Comparison of ENCODE assay signal across 15 cellular contexts in the genomic region with DNA sequence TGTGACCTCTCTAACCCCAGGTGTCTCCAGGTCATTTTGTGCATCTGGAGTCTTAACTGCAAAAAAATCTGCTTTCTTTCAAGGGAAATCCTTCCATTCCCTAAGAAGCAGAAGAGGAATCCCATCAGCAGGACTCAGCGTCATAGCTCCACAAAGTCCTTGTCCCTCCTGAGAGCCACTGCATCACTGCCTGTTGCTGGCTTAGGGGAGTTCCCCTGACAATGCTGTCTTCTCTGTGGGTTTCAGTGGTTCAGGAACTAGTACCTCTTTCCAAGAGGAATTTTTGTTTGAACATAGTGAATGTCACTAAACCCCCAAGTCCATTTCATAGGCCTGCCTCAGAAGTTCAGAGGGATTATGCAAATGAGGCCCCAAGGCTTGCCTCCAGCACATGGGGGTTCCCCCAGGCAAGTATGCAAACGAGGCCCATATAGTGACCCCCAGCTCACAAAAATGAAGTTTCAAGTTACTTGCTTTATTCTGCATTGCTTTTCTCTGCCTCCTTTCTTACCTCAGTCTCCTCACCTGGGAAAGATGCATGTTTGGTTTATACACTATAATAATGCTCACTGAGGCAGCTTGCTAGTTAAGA.
A peak's percentile ranks its signal among the peaks of the same experiment; 100 is the strongest.
DNase-seq lines count a peak whose midpoint lies in the region; ATAC-seq and TF ChIP-seq lines count a peak whose summit lies in the region.
"Had no signal": no experiment of that assay in that cellular context is flagged by ENCODE, and none has a peak within 500 bp of the region (broad histone marks: within the 10 kb centered on the region; RNA-seq: fewer than 3 reads in every experiment).

No MANE protein-coding gene starts in this region.

- peak; percentile 79 for ATAC-seq in GM19351 (IDR thresholded peaks at IDR 0.05; ENCODE audit: unreplicated experiment)
- ATAC-seq in HG02588 (IDR thresholded peaks at IDR 0.05; ENCODE audit: unreplicated experiment) = peak; percentile 73
- ATAC-seq in HG03342 (IDR thresholded peaks at IDR 0.05; ENCODE audit: unreplicated experiment) = peak; percentile 88
- ATAC-seq: HepG2, left ventricle myocardium superior had no signal

- no peaks in the 10 kb centered on the region for H3K4me1 Mint-ChIP-seq in activated CD4-positive, alpha-beta T cell treated with anti-CD3 and anti-CD28 coated beads, Interleukin-2, amount 10 ng/mL, durations not matched to agents 24 days and 14 days
- H3K4me1 Mint-ChIP-seq: CD4-positive, alpha-beta memory T cell; naive B cell had no signal

- H3K9me3 Mint-ChIP-seq in activated CD4-positive, alpha-beta T cell treated with anti-CD3 and anti-CD28 coated beads, Interleukin-2, amount 10 ng/mL, durations not matched to agents 24 days and 14 days = peaks cover 32% of the 10 kb centered on the region

- no peak for TF ChIP-seq CTCF in GM13977 (IDR thresholded peaks at IDR 0.05; ENCODE audit: extremely low read depth, insufficient read depth, missing control alignments)

- intact Hi-C loops in activated CD4-positive, alpha-beta T cell treated with anti-CD3 and anti-CD28 coated beads, Interleukin-2, amount 10 ng/mL, durations not matched to agents 24 days and 14 days (cut with micrococcal nuclease) = no loop called here

- no peaks in the 10 kb centered on the region for H3K27me3 Mint-ChIP-seq in activated CD4-positive, alpha-beta T cell treated with anti-CD3 and anti-CD28 coated beads, Interleukin-2, amount 10 ng/mL, durations not matched to agents 24 days and 14 days
- H3K27me3 Mint-ChIP-seq: naive B cell had no signal

- no peaks in the 10 kb centered on the region for H3K36me3 Mint-ChIP-seq in activated CD4-positive, alpha-beta T cell treated with anti-CD3 and anti-CD28 coated beads, Interleukin-2, amount 10 ng/mL, durations not matched to agents 24 days and 14 days (ENCODE audit: low read depth)

- H3K4me3 Mint-ChIP-seq in activated CD4-positive, alpha-beta T cell treated with anti-CD3 and anti-CD28 coated beads, Interleukin-2, amount 10 ng/mL, durations not matched to agents 24 days and 14 days = no peak overlapping the region
- H3K4me3 Mint-ChIP-seq: CD4-positive, alpha-beta memory T cell; naive B cell had no signal

- in situ Hi-C loops in GM13977 (cut with MboI; ENCODE audit: low pct_unique_long_range_greater_than_20kb, low sequenced_read_pairs, unreplicated experiment) = no loop called here

- H3K27ac Mint-ChIP-seq in activated CD4-positive, alpha-beta T cell treated with anti-CD3 and anti-CD28 coated beads, Interleukin-2, amount 10 ng/mL, durations not matched to agents 24 days and 14 days = no peak overlapping the region
- H3K27ac Mint-ChIP-seq: naive B cell had no signal

- DNase-seq in GM13977 (ENCODE audit: low spot score) (peak; percentile 17), activated T-cell treated with anti-CD3 and anti-CD28 coated beads for 4 hours (no peak), NCI-H526 (lab: John Stamatoyannopoulos, UW) (no peak)
- DNase-seq in effector CD8-positive, alpha-beta T cell (lab: John Stamatoyannopoulos, UW) = no peak
- no peak for DNase-seq in activated CD4-positive, alpha-beta T cell treated with anti-CD3 and anti-CD28 coated beads, Interleukin-2, amount 10 ng/mL, durations not matched to agents 24 days and 14 days
- DNase-seq: activated gamma-delta T cell treated with Interleukin-2 at 50 U/mL for 16 hours; CD4-positive, alpha-beta memory T cell; dermis blood vessel endothelial cell; left ventricle myocardium superior; naive B cell; SJCRH30 had no signal
